Comparison of ENCODE assay signal across 8 cellular contexts in the genomic region with DNA sequence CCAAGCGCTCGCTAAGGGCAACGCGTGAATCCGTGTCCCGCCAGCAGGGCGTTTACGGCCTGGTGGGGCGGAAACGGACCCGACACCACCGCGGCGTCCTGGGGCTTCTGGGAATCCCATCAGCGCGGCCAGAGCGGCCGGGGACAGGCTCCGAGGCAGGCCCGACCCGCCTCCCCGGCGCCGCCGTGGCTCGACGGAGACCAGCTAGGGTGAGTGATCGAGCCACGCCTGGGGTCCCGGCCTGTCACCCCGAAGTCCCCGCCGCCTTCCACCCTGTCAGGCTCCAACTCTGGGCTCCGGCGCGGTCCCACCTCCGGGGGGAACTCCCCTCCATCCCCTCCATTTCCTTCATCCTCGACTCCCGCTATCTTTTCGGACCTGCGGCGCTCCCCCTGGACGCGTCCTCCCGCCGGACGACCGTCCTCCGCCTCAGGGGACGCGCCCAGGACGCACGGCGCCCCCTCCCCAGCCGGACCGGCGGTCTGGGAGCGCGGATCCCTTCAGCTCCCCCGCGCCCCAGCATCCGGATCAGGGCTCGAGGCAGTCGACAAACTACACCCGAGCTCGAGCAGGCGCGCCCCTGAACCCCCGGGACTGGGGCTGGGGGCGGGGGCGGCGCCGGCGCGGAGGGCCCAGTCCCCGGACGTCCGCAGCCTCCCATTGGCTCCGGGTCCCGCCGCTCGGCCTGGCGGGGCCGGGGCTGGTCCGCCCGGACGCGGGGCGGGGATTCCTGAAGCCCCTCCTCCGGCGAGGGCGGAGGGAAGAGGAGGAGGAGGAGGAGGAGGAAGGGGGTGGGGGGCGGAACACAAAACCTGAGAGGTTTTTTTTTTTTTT.
DNase-seq lines count a peak whose midpoint lies in the region; ATAC-seq and TF ChIP-seq lines count a peak whose summit lies in the region.

No MANE protein-coding gene starts in this region.

- peak; percentile 84 for ATAC-seq in GM19035 (IDR thresholded peaks at IDR 0.05; ENCODE audit: unreplicated experiment)
- ATAC-seq in HG03342 (IDR thresholded peaks at IDR 0.05; ENCODE audit: unreplicated experiment), result peak; percentile 81

- H3K4me3 ChIP-seq in choroid plexus epithelial cell (ENCODE audit: low read depth, low read length), result peak overlapping the region; percentile 95

- peak; percentile 70 to 72 for DNase-seq in AML-193 (lab: John Stamatoyannopoulos, UW)
- DNase-seq in NCI-H446 treated with DMSO at 0.1 percent for 48 hours (lab: John Stamatoyannopoulos, UW), result peak; percentile 71
- DNase-seq in activated CD4-positive, alpha-beta T cell treated with anti-CD3 and anti-CD28 coated beads for 4 hours, result peak; percentile 92 to 96
- peak; percentile 96 for DNase-seq in choroid plexus epithelial cell (ENCODE audit: low read depth)
- peak; percentile 98 for DNase-seq in left kidney (ENCODE audit: low read depth, low spot score)
- peak; percentile 95 for DNase-seq in stimulated activated CD4-positive, alpha-beta T cell treated with anti-CD3 and anti-CD28 coated beads, Interleukin-1b, Interleukin-23, amount 100 ng/mL, for 48 hours

- peak; percentile 43 for TF ChIP-seq CTCF in choroid plexus epithelial cell (conservative IDR thresholded peaks at IDR 0.05; ENCODE audit: low read depth, low read length)

Comparison
In these comparisons a context has a peak if more than half of its experiments do, and no peak if none do; other contexts are left out.
1. Peak in every context shown above with its lines: DNase-seq, ATAC-seq and H3K4me3 ChIP-seq.